Comparison of ENCODE assay signal across 8 cellular contexts in genomic region chr19:41321600-41322270, GRCh38. TPM values are rescaled to one million over a fixed set of nuclear protein-coding genes. Genes with fewer than 3 reads are reported as not detected.
A peak's percentile ranks its signal among the peaks of the same experiment; 100 is the strongest.
DNase-seq lines count a peak whose midpoint lies in the region; ATAC-seq and TF ChIP-seq lines count a peak whose summit lies in the region.

No MANE protein-coding gene starts in this region.

- TF ChIP-seq CTCF in WERI-Rb-1 (IDR thresholded peaks at IDR 0.05; ENCODE audit: low read depth, low read length) (peak; percentile 74), heart left ventricle (IDR thresholded peaks at IDR 0.05) (peak; percentile 52 to 81 (median 67))

- no peaks in the 10 kb centered on the region for H3K27me3 ChIP-seq in BLaER1 treated with 17β-estradiol and CSF1 and Interleukin-3, amounts not matched to agents 10 nM and 100 nM
- H3K27me3 ChIP-seq in WERI-Rb-1 (ENCODE audit: insufficient read depth, low read depth, severe bottlenecking), result no peaks in the 10 kb centered on the region
- no peaks in the 10 kb centered on the region for H3K27me3 ChIP-seq in heart left ventricle
- no peaks in the 10 kb centered on the region for H3K27me3 ChIP-seq in skeletal muscle tissue (ENCODE audit: control insufficient read depth in 3 of 3, insufficient read depth in 3 of 3, low read length in 3 of 3)

- H3K9me3 ChIP-seq in BLaER1 treated with 17β-estradiol and CSF1 and Interleukin-3, amounts not matched to agents 10 nM and 100 nM (replicated peaks in 1 of 11), result no peaks in the 10 kb centered on the region
- H3K9me3 ChIP-seq in WERI-Rb-1 (ENCODE audit: severe bottlenecking) (no peaks in the 10 kb centered on the region), heart left ventricle (no peaks in the 10 kb centered on the region), skeletal muscle tissue (ENCODE audit: control insufficient read depth in 3 of 3, low read length in 3 of 3) (no peaks in the 10 kb centered on the region)

- H4K20me1 ChIP-seq in BLaER1 treated with 17β-estradiol and CSF1 and Interleukin-3, amounts not matched to agents 10 nM and 100 nM, result peaks cover 5 to 97% (median 68%) of the 10 kb centered on the region in 11 experiments; a peak in 21 of 22 replicates

- H3K27ac ChIP-seq in BLaER1 treated with 17β-estradiol and CSF1 and Interleukin-3, amounts not matched to agents 10 nM and 100 nM, result peak overlapping the region in 9 of 11 experiments; percentile 2 to 93 (median 86); a peak in 16 of 22 replicates
- peak overlapping the region; percentile 61; the same call in 1 of the 2 replicates for H3K27ac ChIP-seq in WERI-Rb-1
- H3K27ac ChIP-seq in heart left ventricle, result peak overlapping the region; percentile 23 to 95 (median 89)
- peak overlapping the region; percentile 89 for H3K27ac ChIP-seq in skeletal muscle tissue (ENCODE audit: low read depth, low read length)

- ATAC-seq in heart left ventricle (no peak), GM21515 (IDR thresholded peaks at IDR 0.05; ENCODE audit: unreplicated experiment) (no peak), HG03354 (IDR thresholded peaks at IDR 0.05; ENCODE audit: poor library complexity, severe bottlenecking, unreplicated experiment) (no peak)

- 50 to 57% (median 51%) methylated on average over 9 to 10 of the region's 10 CpGs for WGBS in heart left ventricle, 4 donors

- H3K36me3 ChIP-seq in BLaER1 treated with 17β-estradiol and CSF1 and Interleukin-3, amounts not matched to agents 10 nM and 100 nM, result peaks cover 57 to 68% (median 62%) of the 10 kb centered on the region in 11 experiments
- H3K36me3 ChIP-seq in WERI-Rb-1 (peaks cover 43% of the 10 kb centered on the region), heart left ventricle (peaks cover 3 to 61% (median 46%) of the 10 kb centered on the region in 9 donors), skeletal muscle tissue (ENCODE audit: control insufficient read depth in 3 of 3, insufficient read depth in 3 of 3, low read length in 3 of 3) (peaks cover 39 to 55% (median 43%) of the 10 kb centered on the region in 3 donors)

- TF ChIP-seq POLR2A in heart left ventricle (IDR thresholded peaks at IDR 0.05), result no peak

- peaks cover 59 to 71% (median 62%) of the 10 kb centered on the region in 10 experiments for H3K4me1 ChIP-seq in BLaER1 treated with 17β-estradiol and CSF1 and Interleukin-3, amounts not matched to agents 10 nM and 100 nM
- peaks cover 4 to 60% (median 54%) of the 10 kb centered on the region in 12 donors for H3K4me1 ChIP-seq in heart left ventricle
- H3K4me1 ChIP-seq in skeletal muscle tissue (ENCODE audit: control insufficient read depth in 3 of 3, insufficient read depth in 3 of 3, low read length in 3 of 3), result peaks cover 49 to 58% (median 56%) of the 10 kb centered on the region in 3 donors

- H3K4me3 ChIP-seq in BLaER1 treated with 17β-estradiol and CSF1 and Interleukin-3, amounts not matched to agents 10 nM and 100 nM, result peak overlapping the region in 1 of 10 experiments; percentile 45; a peak in 2 of 20 replicates
- no peak overlapping the region for H3K4me3 ChIP-seq in WERI-Rb-1 (ENCODE audit: low read depth, low read length)
- no peak overlapping the region for H3K4me3 ChIP-seq in heart left ventricle
- H3K4me3 ChIP-seq in skeletal muscle tissue (ENCODE audit: low read length in 3 of 3), result peak overlapping the region in 1 of 3 donors; percentile 29

- H3K9ac ChIP-seq in BLaER1 treated with 17β-estradiol and CSF1 and Interleukin-3, amounts not matched to agents 10 nM and 100 nM, result peak overlapping the region in 10 of 11 experiments; percentile 26 to 84 (median 78); a peak in 15 of 22 replicates
- peak overlapping the region in 2 of 3 donors; percentile 1 to 64 for H3K9ac ChIP-seq in skeletal muscle tissue (ENCODE audit: low read depth in 1 of 3, low read length in 3 of 3)

- peak; percentile 65 for DNase-seq in HCEC 1CT
- DNase-seq in WERI-Rb-1, result peak; percentile 55
- peak in 4 of 5 donors; percentile 50 to 60 (median 60) for DNase-seq in heart left ventricle
- no peak for DNase-seq in Kasumi-1 (lab: John Stamatoyannopoulos, UW)

- intact Hi-C loops in heart left ventricle (cut with DNase I), result loop anchor here in 6 of 10 donors (2.0 to 10.0 kb wide), 5 partner anchors 31 to 243 kb away; partner anchors contain the start of genes B3GNT8 (in 1 of the 6) and TGFB1 (in 1 of the 6)

- peak overlapping the region; percentile 87 to 99 (median 92) for H3K4me2 ChIP-seq in BLaER1 treated with 17β-estradiol and CSF1 and Interleukin-3, amounts not matched to agents 10 nM and 100 nM

RNA-seq across cellular contexts. Expression of gene CCDC97, which starts 11.8 kb away (rescaled TPM):
- total RNA-seq in heart left ventricle, result 10 to 100 TPM; 10.0 to 22.2 (median 14.2) TPM
- polyA plus RNA-seq in heart left ventricle, result 10 to 100 TPM; 12.8 to 16.0 TPM
- total RNA-seq in skeletal muscle tissue, result 8.9 TPM

RNA-seq across cellular contexts. Expression of gene TGFB1, which starts 32.0 kb away (rescaled TPM):
- 10 to 100 TPM in 8 of 9 donors, 1 to 10 TPM in 1; 9.4 to 68.8 (median 13.9) TPM for total RNA-seq in heart left ventricle
- 10 to 100 TPM; 13.4 to 24.0 TPM for polyA plus RNA-seq in heart left ventricle
- 3.1 TPM for total RNA-seq in skeletal muscle tissue

RNA-seq across cellular contexts. Expression of gene B9D2, which starts 42.2 kb away (rescaled TPM):
- total RNA-seq in heart left ventricle (1 to 10 TPM; 2.0 to 5.1 (median 3.3) TPM), skeletal muscle tissue (2.1 TPM)
- polyA plus RNA-seq in heart left ventricle, result 10 to 100 TPM in 1 of 2 donors, 1 to 10 TPM in 1; 1.9 to 14.6 TPM

RNA-seq across cellular contexts. Expression of gene TMEM91, which starts 54.6 kb away (rescaled TPM):
- total RNA-seq in heart left ventricle (1 to 10 TPM; 1.0 to 5.4 (median 2.5) TPM), skeletal muscle tissue (2.1 TPM)
- polyA plus RNA-seq in heart left ventricle, result 1 to 10 TPM; 2.5 to 6.7 TPM

RNA-seq across cellular contexts. Expression of gene HNRNPUL1, which starts 57.6 kb away (rescaled TPM):
- total RNA-seq in heart left ventricle (100 to 1,000 TPM in 7 of 9 donors, 10 to 100 TPM in 2; 88.7 to 138 (median 115) TPM), skeletal muscle tissue (68.4 TPM)
- polyA plus RNA-seq in heart left ventricle, result 10 to 100 TPM; 64.2 to 91.0 TPM

Comparison
In these comparisons a context has a peak if more than half of its experiments do, and no peak if none do; other contexts are left out.
1. DNase-seq: peak in HCEC 1CT (single experiment), WERI-Rb-1 (single experiment) and heart left ventricle (4 of 5); none in Kasumi-1 (0 of 2).
2. Peak in every context shown above with its lines, with median percentiles within 50 percentile points of each other: H3K27ac ChIP-seq.